Comparison of ENCODE assay signal across 8 cellular contexts in the genomic region with DNA sequence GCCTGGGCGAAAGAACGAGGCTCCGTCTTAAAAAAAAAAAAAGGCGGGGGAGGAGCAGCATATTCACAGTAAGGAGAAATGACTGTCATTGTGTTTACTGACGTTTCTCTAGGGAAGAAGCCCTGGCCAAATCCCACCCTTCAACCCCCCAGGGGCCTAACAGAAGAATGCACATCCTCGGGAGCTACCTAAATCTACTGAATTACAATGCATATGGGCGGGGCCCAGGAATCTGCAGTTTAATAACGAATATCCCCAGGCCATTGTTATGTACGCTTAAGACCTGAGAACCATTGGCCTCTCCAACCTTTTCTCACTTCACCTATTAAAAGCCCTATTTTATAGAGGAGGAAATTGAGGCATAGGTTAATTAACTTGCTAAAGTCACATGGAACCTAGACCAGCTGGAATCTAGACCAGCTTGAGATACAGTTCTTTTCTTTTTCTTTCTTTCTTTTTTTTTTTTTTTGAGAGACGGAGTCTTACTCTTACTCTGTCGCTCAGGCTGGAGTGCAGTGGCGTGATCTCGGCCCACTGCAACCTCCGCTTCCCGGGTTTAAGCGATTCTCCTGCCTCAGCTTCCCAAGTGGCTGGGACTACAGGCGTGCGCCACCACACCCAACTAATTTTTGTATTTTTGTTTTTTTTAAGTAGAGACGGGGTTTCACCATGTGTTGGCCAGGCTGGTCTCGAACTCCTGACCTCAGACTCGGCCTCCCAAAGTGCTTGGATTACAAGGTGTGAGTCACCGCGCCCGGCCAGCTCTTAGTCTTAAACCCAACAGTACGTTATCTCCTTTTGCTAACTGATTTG. TPM values are rescaled to one million over a fixed set of nuclear protein-coding genes. Genes with fewer than 3 reads are reported as not detected.
DNase-seq lines count a peak whose midpoint lies in the region; ATAC-seq, FAIRE-seq and TF ChIP-seq lines count a peak whose summit lies in the region.

No MANE protein-coding gene starts in this region.

- peak overlapping the region; percentile 85 to 95 (median 92) for H3K27ac Mint-ChIP-seq in CD8-positive, alpha-beta memory T cell

- H3K4me2 ChIP-seq in OCI-LY3 (ENCODE audit: low read length) (peak overlapping the region; percentile 95), endothelial cell of umbilical vein (ENCODE audit: insufficient read depth, low read length) (peak overlapping the region; percentile 29), parathyroid adenoma (ENCODE audit: low read length) (peak overlapping the region; percentile 64)

- no peak for FAIRE-seq in endothelial cell of umbilical vein (lab: Jason Lieb, UNC)

- peak overlapping the region; percentile 76 for H3K4me3 ChIP-seq in CD8-positive, alpha-beta memory T cell (ENCODE audit: low read length)
- H3K4me3 ChIP-seq in OCI-LY3 (ENCODE audit: low read length) (peak overlapping the region; percentile 98), endothelial cell of umbilical vein (replicated peaks in 1 of 3; ENCODE audit: insufficient read depth in 1 of 3, low read depth in 1 of 3, low read length in 3 of 3) (no peak overlapping the region), parathyroid adenoma (ENCODE audit: low read depth, low read length) (peak overlapping the region; percentile 89)

- H3K9me1 ChIP-seq in endothelial cell of umbilical vein (replicated peaks; ENCODE audit: control insufficient read depth, extremely low read depth, insufficient read depth, low read length) = no peaks in the 10 kb centered on the region

- peak overlapping the region; percentile 88 to 98 (median 95) for H3K4me3 Mint-ChIP-seq in CD8-positive, alpha-beta memory T cell

- peak overlapping the region; percentile 98 for H3K9ac ChIP-seq in OCI-LY3 (ENCODE audit: low read length)
- H3K9ac ChIP-seq in endothelial cell of umbilical vein (replicated peaks; ENCODE audit: extremely low read depth, insufficient read depth, low read length) = no peak overlapping the region
- H3K9ac ChIP-seq in parathyroid adenoma = no peak overlapping the region

- TF ChIP-seq CTCF in OCI-LY3 (IDR thresholded peaks at IDR 0.05; ENCODE audit: low read depth, low read length) (no peak), endothelial cell of umbilical vein (IDR thresholded peaks at IDR 0.05; ENCODE audit: extremely low read depth in 1 of 2, insufficient read depth in 1 of 2, low read depth in 1 of 2, low read length in 2 of 2) (no peak), parathyroid adenoma (IDR thresholded peaks at IDR 0.05) (no peak)

- H3K27me3 Mint-ChIP-seq in CD8-positive, alpha-beta memory T cell = no peaks in the 10 kb centered on the region

- TF ChIP-seq POLR2A in endothelial cell of umbilical vein (IDR thresholded peaks at IDR 0.05; ENCODE audit: low read depth, low read length) = no peak

- no peaks in the 10 kb centered on the region for H3K27me3 ChIP-seq in CD8-positive, alpha-beta memory T cell (ENCODE audit: insufficient read depth, low read length, poor library complexity, severe bottlenecking)
- H3K27me3 ChIP-seq in OCI-LY3 (ENCODE audit: low read depth, low read length) (no peaks in the 10 kb centered on the region), endothelial cell of umbilical vein (ENCODE audit: control insufficient read depth in 2 of 2, insufficient read depth in 2 of 2, low read length in 2 of 2) (no peaks in the 10 kb centered on the region), parathyroid adenoma (ENCODE audit: control insufficient read depth, insufficient read depth, low read length) (no peaks in the 10 kb centered on the region)

- POLR2A ChIA-PET in CD8-positive, alpha-beta memory T cell (lab: Charles Lee) = interaction anchor here (0.6 to 0.7 kb wide), 2 partner anchors 146 to 949 kb away, joined by 3 to 5 read pairs; no protein-coding TSS in a partner anchor
- POLR2A ChIA-PET in endothelial cell of umbilical vein (lab: Charles Lee) = no interaction called here

- no peaks in the 10 kb centered on the region for H3K36me3 ChIP-seq in CD8-positive, alpha-beta memory T cell (ENCODE audit: insufficient read depth, low read length)
- H3K36me3 ChIP-seq in OCI-LY3 (replicated peaks; ENCODE audit: low read depth, low read length) (peaks cover 19% of the 10 kb centered on the region), endothelial cell of umbilical vein (ENCODE audit: control insufficient read depth in 2 of 2, extremely low read depth in 1 of 2, insufficient read depth in 2 of 2, low read length in 2 of 2) (peaks cover 0 to 4% of the 10 kb centered on the region in 2 experiments), parathyroid adenoma (ENCODE audit: control insufficient read depth, insufficient read depth, low read length) (peaks cover 2% of the 10 kb centered on the region)

- dilution Hi-C loops in endothelial cell of umbilical vein (cut with MboI; ENCODE audit: extremely low pct_ligation_motif_present, low sequenced_read_pairs) = no loop called here

- peaks cover 0 to 32% (median 2%) of the 10 kb centered on the region in 3 donors for H3K36me3 Mint-ChIP-seq in CD8-positive, alpha-beta memory T cell

- H4K20me1 ChIP-seq in OCI-LY3 (ENCODE audit: insufficient read depth, low read length) = no peaks in the 10 kb centered on the region
- no peaks in the 10 kb centered on the region for H4K20me1 ChIP-seq in endothelial cell of umbilical vein (replicated peaks; ENCODE audit: control insufficient read depth, extremely low read depth, insufficient read depth, low read length)

- intact Hi-C loops in endothelial cell of umbilical vein (cut with micrococcal nuclease) = loop anchor here (1.0 to 5.0 kb wide), 3 partner anchors 57 to 148 kb away; a partner anchor contains a TSS

- ATAC-seq in GM19452 (IDR thresholded peaks at IDR 0.05; ENCODE audit: unreplicated experiment) = no peak

- H3K4me1 ChIP-seq in CD8-positive, alpha-beta memory T cell (ENCODE audit: insufficient read depth, low read length) = peaks cover 14% of the 10 kb centered on the region
- H3K4me1 ChIP-seq in OCI-LY3 (ENCODE audit: low read length) (peaks cover 12% of the 10 kb centered on the region), endothelial cell of umbilical vein (ENCODE audit: control insufficient read depth, extremely low read depth, insufficient read depth, low read length) (peaks cover 7% of the 10 kb centered on the region), parathyroid adenoma (peaks cover 4% of the 10 kb centered on the region)

- H3K4me1 Mint-ChIP-seq in CD8-positive, alpha-beta memory T cell = peaks cover 25 to 40% (median 39%) of the 10 kb centered on the region in 3 donors

- H3K27ac ChIP-seq in CD8-positive, alpha-beta memory T cell (ENCODE audit: low read depth, low read length) = peak overlapping the region; percentile 85
- H3K27ac ChIP-seq in OCI-LY3 (ENCODE audit: low read length) (peak overlapping the region; percentile 76), endothelial cell of umbilical vein (ENCODE audit: insufficient read depth, low read depth, low read length) (peak overlapping the region; percentile 6), parathyroid adenoma (peak overlapping the region; percentile 81)

- no peaks in the 10 kb centered on the region for H3K9me3 ChIP-seq in CD8-positive, alpha-beta memory T cell (ENCODE audit: low read length)
- H3K9me3 ChIP-seq in OCI-LY3 (ENCODE audit: insufficient read depth, low read length) = no peaks in the 10 kb centered on the region
- H3K9me3 ChIP-seq in endothelial cell of umbilical vein (replicated peaks; ENCODE audit: control insufficient read depth, insufficient read depth, low read length) = no peaks in the 10 kb centered on the region
- H3K9me3 ChIP-seq in parathyroid adenoma (ENCODE audit: control insufficient read depth, low read length) = no peaks in the 10 kb centered on the region

- DNase-seq in CD8-positive, alpha-beta memory T cell = no peak
- DNase-seq in endothelial cell of umbilical vein (ENCODE audit: low read depth, low spot score) (no peak), SHP77 treated with DMSO at 0.1 percent for 48 hours (lab: John Stamatoyannopoulos, UW) (no peak)
- DNase-seq in stimulated activated CD4-positive, alpha-beta T cell treated with anti-CD3 and anti-CD28 coated beads, Interleukin-12 subunit alpha, Interleukin-12 subunit beta, amount 100 ng/mL, for 4 hours = no peak
- no peak for DNase-seq in activated CD8-positive, alpha-beta memory T cell treated with anti-CD3 and anti-CD28 coated beads, Interleukin-2, amount 50 U/mL, for 4 hours

- CTCF ChIA-PET in CD8-positive, alpha-beta memory T cell (lab: Charles Lee) = interaction anchor here (1.2 to 2.5 kb wide), 3 partner anchors 10 to 120 kb away, joined by 5 to 9 read pairs (median 6); a partner anchor contains a TSS
- CTCF ChIA-PET in endothelial cell of umbilical vein (lab: Charles Lee) = interaction anchor here (1.2 to 1.4 kb wide), 6 partner anchors 28 to 171 kb away, joined by 3 to 14 read pairs (median 5); a partner anchor contains a TSS

- BruUV-seq in endothelial cell of umbilical vein (replicated peaks; lab: Mats Ljungman, UMichigan) = no TSS peak

- peak overlapping the region; percentile 100 for H2AFZ ChIP-seq in OCI-LY3 (ENCODE audit: low read depth, low read length)
- peak overlapping the region; percentile 82 for H2AFZ ChIP-seq in endothelial cell of umbilical vein (ENCODE audit: low read depth, low read length)
- peak overlapping the region; percentile 90 for H2AFZ ChIP-seq in parathyroid adenoma

- H3K79me2 ChIP-seq in OCI-LY3 (ENCODE audit: low read length) (peaks cover 48% of the 10 kb centered on the region), endothelial cell of umbilical vein (ENCODE audit: control insufficient read depth, insufficient read depth, low read length) (peaks cover 35% of the 10 kb centered on the region), parathyroid adenoma (peaks cover 24% of the 10 kb centered on the region)

- no peaks in the 10 kb centered on the region for H3K9me3 Mint-ChIP-seq in CD8-positive, alpha-beta memory T cell

RNA-seq across cellular contexts. Expression of a gene that starts 0.7 kb away (rescaled TPM):
- 10 to 100 TPM; 72.4 to 73.1 TPM for total RNA-seq in CD8-positive, alpha-beta memory T cell
- 39.5 TPM for polyA plus RNA-seq in CD8-positive, alpha-beta memory T cell
- total RNA-seq in endothelial cell of umbilical vein = 43.7 and 55.3 TPM in 2 replicates
- polyA plus RNA-seq in endothelial cell of umbilical vein = 3.1 and 5.1 TPM in 2 replicates
- polyA plus RNA-seq in endothelial cell of umbilical vein (2011; cell fraction: cytosol; rRNA removed) = 4.3 and 4.9 TPM in 2 replicates
- 21.1 and 28.8 TPM in 2 replicates for polyA plus RNA-seq in endothelial cell of umbilical vein (2011; cell fraction: nucleus; rRNA removed)
- 13.8 and 19.0 TPM in 2 replicates for polyA plus RNA-seq in endothelial cell of umbilical vein (2012)
- 50.4 and 60.0 TPM in 2 replicates for polyA minus RNA-seq in endothelial cell of umbilical vein
- 28.2 TPM for polyA minus RNA-seq in endothelial cell of umbilical vein (2011; cell fraction: cytosol; rRNA and poly(A)+ RNA removed)
- polyA minus RNA-seq in endothelial cell of umbilical vein (2011; cell fraction: nucleus; rRNA and poly(A)+ RNA removed) = 62.4 and 110 TPM in 2 replicates

RNA-seq across cellular contexts. Expression of a gene that starts 51.6 kb away (rescaled TPM):
- not detected for total RNA-seq in CD8-positive, alpha-beta memory T cell
- polyA plus RNA-seq in CD8-positive, alpha-beta memory T cell = not detected
- total RNA-seq in endothelial cell of umbilical vein = not detected in 2 replicates
- not detected in 2 replicates for polyA plus RNA-seq in endothelial cell of umbilical vein
- not detected in 2 replicates for polyA plus RNA-seq in endothelial cell of umbilical vein (2011; cell fraction: cytosol; rRNA removed)
- polyA plus RNA-seq in endothelial cell of umbilical vein (2011; cell fraction: nucleus; rRNA removed) = not detected in 2 replicates
- not detected in 2 replicates for polyA plus RNA-seq in endothelial cell of umbilical vein (2012)
- polyA minus RNA-seq in endothelial cell of umbilical vein = not detected in 2 replicates
- polyA minus RNA-seq in endothelial cell of umbilical vein (2011; cell fraction: cytosol; rRNA and poly(A)+ RNA removed) = not detected
- polyA minus RNA-seq in endothelial cell of umbilical vein (2011; cell fraction: nucleus; rRNA and poly(A)+ RNA removed) = not detected in 2 replicates

Comparison
In these comparisons a context has a peak if more than half of its experiments do, and no peak if none do; other contexts are left out.
1. H3K27ac ChIP-seq: peak in every context shown above with its lines; median percentile 85 in CD8-positive, alpha-beta memory T cell; 81 in parathyroid adenoma; 76 in OCI-LY3; 6 in endothelial cell of umbilical vein.
2. H3K4me3 ChIP-seq: peak in CD8-positive, alpha-beta memory T cell (single experiment), OCI-LY3 (single experiment) and parathyroid adenoma (single experiment); none in endothelial cell of umbilical vein (0 of 3).
3. H3K4me2 ChIP-seq: peak in every context shown above with its lines; median percentile 95 in OCI-LY3; 64 in parathyroid adenoma; 29 in endothelial cell of umbilical vein.
4. Peak in every context shown above with its lines, with median percentiles within 50 percentile points of each other: H2AFZ ChIP-seq.